Comparison of ENCODE assay signal across 3 cellular contexts in the genomic region with DNA sequence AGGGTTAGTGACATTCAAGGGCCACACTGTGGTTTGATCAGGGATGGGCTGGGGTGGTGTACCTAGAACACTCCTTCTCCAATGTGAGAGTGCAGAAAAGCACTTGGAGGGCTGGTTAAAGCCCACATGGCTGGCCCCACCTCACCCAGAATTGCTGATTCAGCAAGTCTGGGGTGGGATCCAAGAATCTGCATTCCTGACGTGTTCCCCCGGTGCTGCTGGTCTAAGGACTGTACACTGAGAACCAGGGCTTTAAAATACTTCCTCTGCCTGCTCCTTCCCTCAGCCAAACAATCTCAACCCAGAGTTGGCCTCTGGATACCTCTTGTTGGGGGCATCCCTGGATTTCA.
A peak's percentile ranks its signal among the peaks of the same experiment; 100 is the strongest.
TF ChIP-seq lines count a peak whose summit lies in the region.

No MANE protein-coding gene starts in this region.

TF ChIP-seq in A549, 52 proteins besides CTCF, POLR2A, EP300 and RAD21:
- TF ChIP-seq ZSCAN20 (CRISPR knock-in tag; IDR thresholded peaks at IDR 0.05), result no peak
- peak; percentile 97 for TF ChIP-seq MAFK (IDR thresholded peaks at IDR 0.05; ENCODE audit: partially characterized antibody)
- no peak for TF ChIP-seq MAX (IDR thresholded peaks at IDR 0.05)
- no peak for TF ChIP-seq EHF (CRISPR knock-in tag; IDR thresholded peaks at IDR 0.05)

TF ChIP-seq in HEK293, 187 proteins besides CTCF, POLR2A, EP300 and RAD21:
- TF ChIP-seq ZNF391 (tag by site-specific recombination; IDR thresholded peaks at IDR 0.05; ENCODE audit: borderline replicate concordance, low read depth) (no peak), ZBTB17 (tag by site-specific recombination; IDR thresholded peaks at IDR 0.05) (0 out of 2 replicates have a peak, but pooled peaks have one; percentile 24)

TF ChIP-seq in K562, 482 proteins besides CTCF, POLR2A, EP300 and RAD21:
- TF ChIP-seq C11orf30 (IDR thresholded peaks at IDR 0.05; ENCODE audit: low read depth), result peak; percentile 98
- TF ChIP-seq ZNF316 (IDR thresholded peaks at IDR 0.05), result peak; percentile 99
- TF ChIP-seq MAFG (tag; conservative IDR thresholded peaks at IDR 0.05), result peak; percentile 96
- peak; percentile 99 for TF ChIP-seq MAFK (IDR thresholded peaks at IDR 0.05; ENCODE audit: low read length)
- TF ChIP-seq ZNF668 (CRISPR knock-in tag; IDR thresholded peaks at IDR 0.05), result no peak
- no peak for TF ChIP-seq REST (CRISPR knock-in tag; IDR thresholded peaks at IDR 0.05; ENCODE audit: low read depth)
- TF ChIP-seq MAFF (IDR thresholded peaks at IDR 0.05; ENCODE audit: low read length), result peak; percentile 99
